14 cellular contexts compared by ENCODE assay signal in the genomic region with DNA sequence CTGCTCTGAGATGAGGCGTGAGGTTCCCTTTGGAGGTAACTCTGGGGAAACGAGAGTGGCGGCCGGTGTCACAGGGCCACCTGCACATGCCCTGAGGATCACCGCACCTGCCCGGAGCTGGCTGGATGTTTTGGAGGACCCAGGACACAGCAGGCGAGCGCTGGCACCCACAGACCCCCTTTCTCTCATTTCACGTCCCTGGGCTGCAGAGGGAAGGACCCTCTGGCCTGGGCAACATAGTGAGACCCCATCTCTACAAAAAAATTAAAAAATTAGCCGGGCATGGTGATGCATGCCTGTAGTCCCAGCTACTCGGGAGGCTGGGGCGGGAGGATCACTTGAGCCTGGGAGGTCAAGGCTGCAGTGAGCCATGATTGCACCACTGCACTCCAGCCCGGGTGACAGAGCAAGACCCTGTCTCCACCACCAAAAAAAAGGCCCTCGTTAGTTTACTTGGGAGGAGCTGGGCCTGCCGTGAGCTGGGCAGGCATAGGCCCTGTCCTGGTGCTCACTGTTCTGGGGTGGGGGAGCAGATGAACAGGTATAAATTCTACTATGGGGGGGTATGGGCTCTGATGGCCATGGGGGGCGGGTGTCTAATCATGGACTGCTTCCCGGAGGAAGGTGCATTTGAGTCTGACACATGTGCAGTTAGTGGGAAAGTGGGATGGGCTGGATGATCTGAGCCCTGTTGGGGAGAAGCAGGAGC.
A peak's percentile ranks its signal among the peaks of the same experiment; 100 is the strongest.
DNase-seq lines count a peak whose midpoint lies in the region; ATAC-seq lines count a peak whose summit lies in the region.
"Had no signal": no experiment of that assay in that cellular context is flagged by ENCODE, and none has a peak within 500 bp of the region (broad histone marks: within the 10 kb centered on the region; RNA-seq: fewer than 3 reads in every experiment).

No MANE protein-coding gene starts in this region.

- H4K20me1 ChIP-seq in BLaER1 treated with 17β-estradiol and CSF1 and Interleukin-3, amounts not matched to agents 10 nM and 100 nM = peaks cover 0 to 14% (median 0%) of the 10 kb centered on the region in 11 experiments; a peak in 1 of 22 replicates

- peaks cover 9% of the 10 kb centered on the region for H3K9me3 Mint-ChIP-seq in activated CD4-positive, alpha-beta T cell treated with anti-CD3 and anti-CD28 coated beads, Interleukin-2, amount 10 ng/mL, durations not matched to agents 7 days and 5 days
- H3K9me3 Mint-ChIP-seq in activated CD4-positive, alpha-beta T cell treated with anti-CD3 and anti-CD28 coated beads for 36 hours (ENCODE audit: low read depth) = peaks cover 8% of the 10 kb centered on the region
- peaks cover 20% of the 10 kb centered on the region for H3K9me3 Mint-ChIP-seq in activated T-helper 2 cell treated with anti-CD3 and anti-CD28 coated beads, Interferon-gamma antibody, Interleukin-2, Interleukin-4, amounts not matched to agents 10 μg/mL and 5 μg/mL and 100 μg/mL, durations not matched to agents 14 hours and 24 hours and 36 hours

- POLR2A ChIA-PET in activated CD4-positive, alpha-beta T cell treated with anti-CD3 and anti-CD28 coated beads, Interleukin-2, amount 10 ng/mL, durations not matched to agents 7 days and 5 days (lab: Charles Lee) = no interaction called here
- POLR2A ChIA-PET in activated CD4-positive, alpha-beta T cell treated with anti-CD3 and anti-CD28 coated beads for 36 hours (lab: Charles Lee) = no interaction called here

- intact Hi-C loops in activated CD4-positive, alpha-beta T cell treated with anti-CD3 and anti-CD28 coated beads for 36 hours (cut with DNase I, micrococcal nuclease) = no loop called here
- intact Hi-C loops in activated T-helper 2 cell treated with anti-CD3 and anti-CD28 coated beads, Interferon-gamma antibody, Interleukin-2, Interleukin-4, amounts not matched to agents 10 μg/mL and 5 μg/mL and 100 μg/mL, durations not matched to agents 14 hours and 24 hours and 36 hours (cut with micrococcal nuclease) = loop anchor here (10.0 kb wide), 1 partner anchor 408 kb away; no protein-coding TSS in a partner anchor

- peaks cover 9 to 18% (median 13%) of the 10 kb centered on the region in 11 experiments for H3K9me3 ChIP-seq in BLaER1 treated with 17β-estradiol and CSF1 and Interleukin-3, amounts not matched to agents 10 nM and 100 nM (replicated peaks in 1 of 11)
- H3K9me3 ChIP-seq in neuronal stem cell (replicated peaks in 1 of 2; ENCODE audit: control insufficient read depth in 2 of 2, insufficient read depth in 1 of 2, low read depth in 1 of 2, low read length in 2 of 2) = peaks cover 5 to 15% of the 10 kb centered on the region in 2 donors

- no peaks in the 10 kb centered on the region for H3K79me1 ChIP-seq in neuronal stem cell (ENCODE audit: low read depth, low read length)

- peak overlapping the region; percentile 70 for H3K18ac ChIP-seq in neuronal stem cell (ENCODE audit: low read length)

- H2BK15ac ChIP-seq in neuronal stem cell (ENCODE audit: low read length) = peak overlapping the region; percentile 50

- peaks cover 56 to 100% (median 93%) of the 10 kb centered on the region in 10 experiments for H3K4me1 ChIP-seq in BLaER1 treated with 17β-estradiol and CSF1 and Interleukin-3, amounts not matched to agents 10 nM and 100 nM
- peaks cover 17 to 20% of the 10 kb centered on the region in 2 donors for H3K4me1 ChIP-seq in neuronal stem cell (ENCODE audit: control insufficient read depth in 2 of 2, insufficient read depth in 1 of 2, low read depth in 1 of 2, low read length in 2 of 2)

- DNase-seq in activated CD4-positive, alpha-beta T cell treated with anti-CD3 and anti-CD28 coated beads, Interleukin-2, amount 10 ng/mL, durations not matched to agents 7 days and 5 days = no peak
- no peak for DNase-seq in activated CD4-positive, alpha-beta T cell treated with anti-CD3 and anti-CD28 coated beads for 36 hours
- no peak for DNase-seq in activated T-helper 2 cell treated with anti-CD3 and anti-CD28 coated beads, Interferon-gamma antibody, Interleukin-2, Interleukin-4, amounts not matched to agents 10 μg/mL and 5 μg/mL and 100 μg/mL, durations not matched to agents 14 hours and 24 hours and 36 hours (ENCODE audit: low spot score)
- no peak for DNase-seq in neuronal stem cell (ENCODE audit: low spot score)
- no peak for DNase-seq in iPS-NIHi11 (ENCODE audit: low spot score)
- DNase-seq: CD8-positive, alpha-beta T cell; COR-L47; DMS153; GDM1; IMR-90 had no signal

- H3K23ac ChIP-seq in neuronal stem cell (ENCODE audit: low read depth, low read length, poor library complexity) = peak overlapping the region; percentile 26

- peak overlapping the region; percentile 10 for H2BK5ac ChIP-seq in neuronal stem cell (ENCODE audit: low read length)

- H3K4me3 Mint-ChIP-seq in activated CD4-positive, alpha-beta T cell treated with anti-CD3 and anti-CD28 coated beads, Interleukin-2, amount 10 ng/mL, durations not matched to agents 7 days and 5 days = no peak overlapping the region
- no peak overlapping the region for H3K4me3 Mint-ChIP-seq in activated CD4-positive, alpha-beta T cell treated with anti-CD3 and anti-CD28 coated beads for 36 hours
- no peak overlapping the region for H3K4me3 Mint-ChIP-seq in activated T-helper 2 cell treated with anti-CD3 and anti-CD28 coated beads, Interferon-gamma antibody, Interleukin-2, Interleukin-4, amounts not matched to agents 10 μg/mL and 5 μg/mL and 100 μg/mL, durations not matched to agents 14 hours and 24 hours and 36 hours (ENCODE audit: low read depth)
- H3K4me3 Mint-ChIP-seq: B cell; CD8-positive, alpha-beta T cell had no signal

- peak overlapping the region; percentile 76 to 98 (median 85); a peak in 21 of 22 replicates for H3K4me2 ChIP-seq in BLaER1 treated with 17β-estradiol and CSF1 and Interleukin-3, amounts not matched to agents 10 nM and 100 nM
- no peak overlapping the region for H3K4me2 ChIP-seq in neuronal stem cell (ENCODE audit: insufficient read depth, low read length, poor library complexity, severe bottlenecking)

- H3K4me3 ChIP-seq in BLaER1 treated with 17β-estradiol and CSF1 and Interleukin-3, amounts not matched to agents 10 nM and 100 nM = peak overlapping the region in 2 of 10 experiments; percentile 6 to 21; a peak in 1 of 20 replicates
- H3K4me3 ChIP-seq in neuronal stem cell (ENCODE audit: low read length in 2 of 2) = no peak overlapping the region

- H2AFZ ChIP-seq in neuronal stem cell (ENCODE audit: low read length) = no peak overlapping the region

- peak overlapping the region in 5 of 11 experiments; percentile 16 to 63 (median 57); a peak in 7 of 22 replicates for H3K9ac ChIP-seq in BLaER1 treated with 17β-estradiol and CSF1 and Interleukin-3, amounts not matched to agents 10 nM and 100 nM
- H3K9ac ChIP-seq in neuronal stem cell (ENCODE audit: low read depth, low read length, poor library complexity) = no peak overlapping the region

- H3K27me3 Mint-ChIP-seq in activated CD4-positive, alpha-beta T cell treated with anti-CD3 and anti-CD28 coated beads, Interleukin-2, amount 10 ng/mL, durations not matched to agents 7 days and 5 days = peaks cover 11% of the 10 kb centered on the region
- H3K27me3 Mint-ChIP-seq in activated CD4-positive, alpha-beta T cell treated with anti-CD3 and anti-CD28 coated beads for 36 hours = peaks cover 6% of the 10 kb centered on the region
- peaks cover 2% of the 10 kb centered on the region for H3K27me3 Mint-ChIP-seq in activated T-helper 2 cell treated with anti-CD3 and anti-CD28 coated beads, Interferon-gamma antibody, Interleukin-2, Interleukin-4, amounts not matched to agents 10 μg/mL and 5 μg/mL and 100 μg/mL, durations not matched to agents 14 hours and 24 hours and 36 hours (ENCODE audit: low read depth)

- no CpG with 5 or more reads among the region's 17 CpGs for WGBS in neuronal stem cell (ENCODE audit: extremely low coverage in 2 of 2, insufficient read length in 2 of 2, insufficient replicate concordance in 1 of 2), 2 donors

- H3K4me1 Mint-ChIP-seq in activated CD4-positive, alpha-beta T cell treated with anti-CD3 and anti-CD28 coated beads, Interleukin-2, amount 10 ng/mL, durations not matched to agents 7 days and 5 days = peaks cover 39% of the 10 kb centered on the region
- peaks cover 23% of the 10 kb centered on the region for H3K4me1 Mint-ChIP-seq in activated CD4-positive, alpha-beta T cell treated with anti-CD3 and anti-CD28 coated beads for 36 hours
- peaks cover 22% of the 10 kb centered on the region for H3K4me1 Mint-ChIP-seq in activated T-helper 2 cell treated with anti-CD3 and anti-CD28 coated beads, Interferon-gamma antibody, Interleukin-2, Interleukin-4, amounts not matched to agents 10 μg/mL and 5 μg/mL and 100 μg/mL, durations not matched to agents 14 hours and 24 hours and 36 hours (ENCODE audit: low read depth)
- H3K4me1 Mint-ChIP-seq: B cell, CD14-positive monocyte had no signal

- CTCF ChIA-PET in activated CD4-positive, alpha-beta T cell treated with anti-CD3 and anti-CD28 coated beads, Interleukin-2, amount 10 ng/mL, durations not matched to agents 7 days and 5 days (lab: Charles Lee) = interaction anchor here (0.6 kb wide), 1 partner anchor 111 kb away, joined by 4 read pairs; no protein-coding TSS in a partner anchor
- CTCF ChIA-PET in activated CD4-positive, alpha-beta T cell treated with anti-CD3 and anti-CD28 coated beads for 36 hours (lab: Charles Lee) = interaction anchor here (0.5 kb wide), 1 partner anchor 95 kb away, joined by 3 read pairs; no protein-coding TSS in a partner anchor

- H4K91ac ChIP-seq in neuronal stem cell (ENCODE audit: low read depth, low read length, poor library complexity) = no peak overlapping the region

- peaks cover 5% of the 10 kb centered on the region for H3K36me3 Mint-ChIP-seq in activated CD4-positive, alpha-beta T cell treated with anti-CD3 and anti-CD28 coated beads, Interleukin-2, amount 10 ng/mL, durations not matched to agents 7 days and 5 days (ENCODE audit: low read depth)
- no peaks in the 10 kb centered on the region for H3K36me3 Mint-ChIP-seq in activated CD4-positive, alpha-beta T cell treated with anti-CD3 and anti-CD28 coated beads for 36 hours (ENCODE audit: low read depth)
- H3K36me3 Mint-ChIP-seq in activated T-helper 2 cell treated with anti-CD3 and anti-CD28 coated beads, Interferon-gamma antibody, Interleukin-2, Interleukin-4, amounts not matched to agents 10 μg/mL and 5 μg/mL and 100 μg/mL, durations not matched to agents 14 hours and 24 hours and 36 hours (ENCODE audit: low read depth) = peaks cover 7% of the 10 kb centered on the region
- H3K36me3 Mint-ChIP-seq: CD14-positive monocyte; CD8-positive, alpha-beta T cell had no signal

- peaks cover 0 to 7% (median 0%) of the 10 kb centered on the region in 11 experiments; a peak in 3 of 22 replicates for H3K36me3 ChIP-seq in BLaER1 treated with 17β-estradiol and CSF1 and Interleukin-3, amounts not matched to agents 10 nM and 100 nM
- no peaks in the 10 kb centered on the region for H3K36me3 ChIP-seq in neuronal stem cell (replicated peaks in 1 of 2; ENCODE audit: control insufficient read depth in 2 of 2, insufficient read depth in 2 of 2, low read length in 2 of 2)

- no peak overlapping the region for H3K4ac ChIP-seq in neuronal stem cell (ENCODE audit: low read length)

- ATAC-seq in activated CD4-positive, alpha-beta T cell treated with anti-CD3 and anti-CD28 coated beads for 36 hours = no peak
- ATAC-seq in GM21619 (IDR thresholded peaks at IDR 0.05; ENCODE audit: unreplicated experiment) = no peak
- ATAC-seq: CD8-positive, alpha-beta T cell had no signal

- peak overlapping the region; percentile 31 for H3K27ac Mint-ChIP-seq in activated CD4-positive, alpha-beta T cell treated with anti-CD3 and anti-CD28 coated beads, Interleukin-2, amount 10 ng/mL, durations not matched to agents 7 days and 5 days
- no peak overlapping the region for H3K27ac Mint-ChIP-seq in activated CD4-positive, alpha-beta T cell treated with anti-CD3 and anti-CD28 coated beads for 36 hours
- peak overlapping the region; percentile 38 for H3K27ac Mint-ChIP-seq in activated T-helper 2 cell treated with anti-CD3 and anti-CD28 coated beads, Interferon-gamma antibody, Interleukin-2, Interleukin-4, amounts not matched to agents 10 μg/mL and 5 μg/mL and 100 μg/mL, durations not matched to agents 14 hours and 24 hours and 36 hours
- H3K27ac Mint-ChIP-seq: B cell; CD8-positive, alpha-beta T cell had no signal

- no peak overlapping the region for H2BK12ac ChIP-seq in neuronal stem cell (ENCODE audit: low read length)

- peaks cover 0 to 46% (median 0%) of the 10 kb centered on the region in 11 experiments; a peak in 7 of 22 replicates for H3K27me3 ChIP-seq in BLaER1 treated with 17β-estradiol and CSF1 and Interleukin-3, amounts not matched to agents 10 nM and 100 nM
- H3K27me3 ChIP-seq in neuronal stem cell (ENCODE audit: control insufficient read depth in 3 of 3, insufficient read depth in 3 of 3, low read depth in 1 of 3, low read length in 3 of 3) = peaks cover 0 to 37% (median 0%) of the 10 kb centered on the region in 3 experiments

- H4K8ac ChIP-seq in neuronal stem cell (ENCODE audit: low read depth, low read length) = peak overlapping the region; percentile 52

- H2AK5ac ChIP-seq in neuronal stem cell (ENCODE audit: low read depth, low read length) = peak overlapping the region; percentile 21

- no peak overlapping the region for H2BK120ac ChIP-seq in neuronal stem cell (ENCODE audit: low read depth, low read length)

- peak overlapping the region in 4 of 11 experiments; percentile 23 to 67 (median 52); a peak in 4 of 22 replicates for H3K27ac ChIP-seq in BLaER1 treated with 17β-estradiol and CSF1 and Interleukin-3, amounts not matched to agents 10 nM and 100 nM
- no peak overlapping the region for H3K27ac ChIP-seq in neuronal stem cell (replicated peaks; ENCODE audit: low read length)

- no peak overlapping the region for H3K14ac ChIP-seq in neuronal stem cell (ENCODE audit: low read length)
